Comparison of ENCODE assay signal across 1 cellular context in the genomic region with DNA sequence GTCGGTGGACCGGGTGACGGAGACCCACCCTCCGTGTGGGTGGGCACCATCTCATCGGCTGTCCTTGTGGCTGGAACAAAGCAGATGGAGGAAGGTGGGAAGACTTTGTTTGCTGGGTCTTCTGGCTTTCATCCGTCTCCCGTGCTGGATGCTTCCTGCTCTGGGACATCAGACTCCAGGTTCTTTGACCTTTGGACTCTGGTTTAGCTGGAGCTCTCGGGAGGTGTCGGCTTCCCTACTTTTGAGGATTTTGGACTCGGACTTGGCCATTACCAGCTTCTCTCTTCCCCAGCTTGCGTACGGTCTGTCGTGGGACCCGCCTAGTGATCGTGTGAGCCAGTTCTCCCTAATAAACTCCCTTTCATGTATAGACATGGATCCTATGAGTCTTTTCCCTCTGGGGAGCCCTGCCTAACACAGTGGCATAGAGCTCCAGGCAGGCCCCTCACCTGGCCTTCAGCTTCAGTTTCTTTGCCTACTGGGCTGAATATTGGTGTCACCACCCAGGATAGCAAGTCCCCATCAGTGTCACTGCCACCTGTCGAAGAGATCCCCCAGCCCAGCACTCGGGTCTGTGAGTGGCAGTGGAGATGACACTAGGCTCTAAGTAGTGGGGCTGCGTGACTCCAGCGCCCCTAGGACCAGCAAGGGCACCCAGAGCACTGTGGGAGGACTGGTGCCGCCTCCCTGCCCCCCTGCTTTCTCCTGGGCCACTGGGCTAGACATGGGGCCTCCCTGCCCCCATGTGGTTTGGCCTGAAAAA.
A peak's percentile ranks its signal among the peaks of the same experiment; 100 is the strongest.
TF ChIP-seq lines count a peak whose summit lies in the region.

No MANE protein-coding gene starts in this region.

TF ChIP-seq in HepG2, 621 proteins besides CTCF, POLR2A, EP300 and RAD21 (continued from another document):
- TF ChIP-seq HNF4G (IDR thresholded peaks at IDR 0.05; ENCODE audit: borderline replicate concordance, low read depth, low read length) (peak; percentile 63; the same call in 1 of the 2 replicates), HNF4G (CRISPR knock-in tag; IDR thresholded peaks at IDR 0.05; ENCODE audit: borderline replicate concordance, low read depth) (no peak), LCORL (IDR thresholded peaks at IDR 0.05) (no peak), LCORL (CRISPR knock-in tag; IDR thresholded peaks at IDR 0.05) (peak; percentile 49; the same call in 1 of the 2 replicates), HNF4A (CRISPR knock-in tag; IDR thresholded peaks at IDR 0.05) (peak; percentile 74), ZNF639 (CRISPR knock-in tag; conservative IDR thresholded peaks at IDR 0.05) (no peak), ZNF274 (CRISPR knock-in tag; IDR thresholded peaks at IDR 0.05) (no peak)
